ENCODE assay signal across 1 cellular context in the genomic region with DNA sequence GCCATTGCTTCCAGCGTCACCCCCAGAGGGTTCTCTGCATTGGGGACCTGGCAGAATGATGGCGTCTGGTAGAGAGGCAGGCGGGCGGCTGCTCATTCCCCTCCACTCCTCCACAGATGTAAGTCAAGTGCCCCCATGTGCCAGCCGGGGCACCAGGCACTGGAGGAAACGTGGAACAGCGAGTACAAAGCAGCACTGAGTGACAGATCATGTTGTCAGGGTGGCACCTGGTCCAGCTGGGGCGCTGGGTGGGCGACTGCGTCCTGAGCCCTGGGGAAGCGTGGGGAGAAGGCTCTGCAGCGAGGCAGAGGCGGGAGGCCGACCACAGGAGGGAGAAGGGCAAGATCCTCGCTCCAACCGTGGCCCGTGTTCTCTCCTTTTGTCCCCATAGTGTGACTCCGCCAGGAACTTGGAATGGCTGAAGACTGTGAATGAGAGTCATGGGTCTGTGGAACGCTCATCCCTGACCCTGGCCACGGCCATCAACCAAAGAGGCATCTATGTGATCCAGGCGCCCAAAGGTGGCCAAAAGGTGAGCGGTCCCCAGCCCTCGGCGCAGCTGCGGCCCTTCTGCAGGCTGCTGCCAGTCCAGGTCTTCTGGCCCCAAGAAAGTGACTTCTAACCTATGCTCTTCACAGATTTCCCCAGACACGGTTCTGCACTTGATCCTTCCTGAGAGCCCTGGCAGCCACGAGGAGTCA.
TF ChIP-seq lines count a peak whose summit lies in the region.

No MANE protein-coding gene starts in this region.

TF ChIP-seq in PFSK-1, 5 proteins besides CTCF, POLR2A, EP300 and RAD21 (continued from another document):
- no peak for TF ChIP-seq REST (IDR thresholded peaks at IDR 0.05; ENCODE audit: insufficient read depth in 1 of 2, low read depth in 2 of 2, low read length in 2 of 2)
